In the genomic region with DNA sequence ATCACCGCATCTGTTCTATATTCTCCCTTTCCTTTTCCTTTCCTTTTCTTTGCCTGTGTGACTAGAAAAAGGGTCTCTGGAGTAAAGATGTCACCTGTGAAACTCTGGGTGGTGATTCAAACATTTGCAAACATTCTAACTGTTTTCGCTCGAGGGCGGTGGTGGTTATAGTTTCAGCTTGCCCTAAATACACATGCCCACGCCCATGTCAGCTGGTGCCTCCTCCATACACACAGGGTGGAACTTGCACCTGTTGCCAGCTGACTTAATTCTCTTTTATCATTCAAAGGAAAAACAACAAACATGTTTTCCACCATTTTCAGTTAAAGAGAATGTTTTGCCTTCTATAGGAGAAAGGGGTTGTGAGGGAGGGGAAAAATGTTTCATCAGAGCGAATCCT, we compare ENCODE assay signal across 9 cellular contexts.
DNase-seq lines count a peak whose midpoint lies in the region; ATAC-seq and TF ChIP-seq lines count a peak whose summit lies in the region.
"Had no signal": no experiment of that assay in that cellular context is flagged by ENCODE, and none has a peak within 500 bp of the region (broad histone marks: within the 10 kb centered on the region; RNA-seq: fewer than 3 reads in every experiment).

No MANE protein-coding gene starts in this region.

- H3K4me1 Mint-ChIP-seq in glutamatergic neuron (ENCODE audit: low read depth, unreplicated experiment) (no peaks in the 10 kb centered on the region), HFFc6 (ENCODE audit: low read depth) (peaks cover 8% of the 10 kb centered on the region)

- peaks cover 5% of the 10 kb centered on the region for H3K27me3 Mint-ChIP-seq in glutamatergic neuron (ENCODE audit: unreplicated experiment)
- peaks cover 11% of the 10 kb centered on the region for H3K27me3 Mint-ChIP-seq in HFFc6 (ENCODE audit: insufficient read depth)

- no peak for TF ChIP-seq CTCF in glutamatergic neuron (IDR thresholded peaks at IDR 0.05; ENCODE audit: partially characterized antibody, unreplicated experiment)
- no peak for TF ChIP-seq CTCF in HFFc6 (IDR thresholded peaks at IDR 0.05)

- H3K27ac ChIP-seq in caudate nucleus (ENCODE audit: low read depth, low read length): no peak overlapping the region

- no peak overlapping the region for H3K4me3 Mint-ChIP-seq in glutamatergic neuron (ENCODE audit: unreplicated experiment)
- no peak overlapping the region for H3K4me3 Mint-ChIP-seq in HFFc6

- no peak overlapping the region for H3K27ac Mint-ChIP-seq in glutamatergic neuron (ENCODE audit: unreplicated experiment)
- no peak overlapping the region for H3K27ac Mint-ChIP-seq in HFFc6

- H3K36me3 Mint-ChIP-seq in glutamatergic neuron (ENCODE audit: unreplicated experiment) (no peaks in the 10 kb centered on the region), HFFc6 (ENCODE audit: low read depth) (no peaks in the 10 kb centered on the region)

- peak; percentile 51 for DNase-seq in activated CD4-positive, alpha-beta T cell treated with anti-CD3 and anti-CD28 coated beads, Interleukin-2, amount 50 U/mL, for 1 hour
- DNase-seq in stimulated activated CD4-positive, alpha-beta T cell treated with anti-CD3 and anti-CD28 coated beads, Interleukin-2, amount 100 ng/mL, for 24 hours: peak; percentile 34 to 48
- DNase-seq in caudate nucleus (lab: John Stamatoyannopoulos, UW) (no peak), glutamatergic neuron (no peak), HFFc6 (no peak)
- DNase-seq: SIG-M5 had no signal

- peak; percentile 43 for ATAC-seq in GM19372 (IDR thresholded peaks at IDR 0.05; ENCODE audit: low read depth, unreplicated experiment)
- ATAC-seq in HG03139 (IDR thresholded peaks at IDR 0.05; ENCODE audit: unreplicated experiment): peak; percentile 49
- no peak for ATAC-seq in HG02981 (IDR thresholded peaks at IDR 0.05; ENCODE audit: unreplicated experiment)

- H3K9me3 Mint-ChIP-seq in glutamatergic neuron (ENCODE audit: unreplicated experiment) (no peaks in the 10 kb centered on the region), HFFc6 (peaks cover 10% of the 10 kb centered on the region; the same call in 1 of the 2 replicates)

Comparison
In these comparisons a context has a peak if more than half of its experiments do, and no peak if none do; other contexts are left out.
1. DNase-seq: peak in activated CD4-positive, alpha-beta T cell treated with anti-CD3 and anti-CD28 coated beads, Interleukin-2, amount 50 U/mL, for 1 hour (single experiment) and stimulated activated CD4-positive, alpha-beta T cell treated with anti-CD3 and anti-CD28 coated beads, Interleukin-2, amount 100 ng/mL, for 24 hours (2 of 2); none in caudate nucleus (0 of 61), glutamatergic neuron (single experiment) and HFFc6 (single experiment).